ENCODE assay signal across 15 cellular contexts in genomic region chr12:74794522-74794921, GRCh38.
"Had no signal": no experiment of that assay in that cellular context is flagged by ENCODE, and none has a peak within 500 bp of the region (broad histone marks: within the 10 kb centered on the region; RNA-seq: fewer than 3 reads in every experiment).

No MANE protein-coding gene starts in this region.

- H3K9me3 Mint-ChIP-seq: activated CD4-positive, alpha-beta memory T cell treated with anti-CD3 and anti-CD28 coated beads, Interleukin-2, amount 10 ng/mL, durations not matched to agents 7 days and 5 days; neural crest cell had no signal

- H3K27ac Mint-ChIP-seq: activated CD4-positive, alpha-beta memory T cell treated with anti-CD3 and anti-CD28 coated beads, Interleukin-2, amount 10 ng/mL, durations not matched to agents 7 days and 5 days; activated naive CD8-positive, alpha-beta T cell treated with anti-CD3 and anti-CD28 coated beads for 36 hours; T-helper 17 cell had no signal

- H3K27me3 Mint-ChIP-seq: activated CD4-positive, alpha-beta memory T cell treated with anti-CD3 and anti-CD28 coated beads, Interleukin-2, amount 10 ng/mL, durations not matched to agents 7 days and 5 days; T-helper 17 cell had no signal

- DNase-seq: activated CD4-positive, alpha-beta memory T cell treated with anti-CD3 and anti-CD28 coated beads, Interleukin-2, amount 10 ng/mL, durations not matched to agents 7 days and 5 days; activated gamma-delta T cell; activated naive CD8-positive, alpha-beta T cell treated with anti-CD3 and anti-CD28 coated beads for 36 hours; activated T-cell treated with anti-CD3 and anti-CD28 coated beads, Interleukin-2, amount 50 U/mL, for 48 hours; aorta; colonic mucosa; foreskin melanocyte; heart right ventricle; kidney; left ventricle myocardium superior; ovary; T-helper 17 cell; thyroid gland had no signal

- H3K4me3 Mint-ChIP-seq: activated CD4-positive, alpha-beta memory T cell treated with anti-CD3 and anti-CD28 coated beads, Interleukin-2, amount 10 ng/mL, durations not matched to agents 7 days and 5 days; activated naive CD8-positive, alpha-beta T cell treated with anti-CD3 and anti-CD28 coated beads for 36 hours; neural crest cell; T-helper 17 cell had no signal

- H3K4me1 Mint-ChIP-seq: activated CD4-positive, alpha-beta memory T cell treated with anti-CD3 and anti-CD28 coated beads, Interleukin-2, amount 10 ng/mL, durations not matched to agents 7 days and 5 days; activated naive CD8-positive, alpha-beta T cell treated with anti-CD3 and anti-CD28 coated beads for 36 hours; neural crest cell; T-helper 17 cell had no signal

- FAIRE-seq: endothelial cell of umbilical vein, kidney had no signal

- H3K36me3 Mint-ChIP-seq: activated naive CD8-positive, alpha-beta T cell treated with anti-CD3 and anti-CD28 coated beads for 36 hours had no signal
